In the genomic region with DNA sequence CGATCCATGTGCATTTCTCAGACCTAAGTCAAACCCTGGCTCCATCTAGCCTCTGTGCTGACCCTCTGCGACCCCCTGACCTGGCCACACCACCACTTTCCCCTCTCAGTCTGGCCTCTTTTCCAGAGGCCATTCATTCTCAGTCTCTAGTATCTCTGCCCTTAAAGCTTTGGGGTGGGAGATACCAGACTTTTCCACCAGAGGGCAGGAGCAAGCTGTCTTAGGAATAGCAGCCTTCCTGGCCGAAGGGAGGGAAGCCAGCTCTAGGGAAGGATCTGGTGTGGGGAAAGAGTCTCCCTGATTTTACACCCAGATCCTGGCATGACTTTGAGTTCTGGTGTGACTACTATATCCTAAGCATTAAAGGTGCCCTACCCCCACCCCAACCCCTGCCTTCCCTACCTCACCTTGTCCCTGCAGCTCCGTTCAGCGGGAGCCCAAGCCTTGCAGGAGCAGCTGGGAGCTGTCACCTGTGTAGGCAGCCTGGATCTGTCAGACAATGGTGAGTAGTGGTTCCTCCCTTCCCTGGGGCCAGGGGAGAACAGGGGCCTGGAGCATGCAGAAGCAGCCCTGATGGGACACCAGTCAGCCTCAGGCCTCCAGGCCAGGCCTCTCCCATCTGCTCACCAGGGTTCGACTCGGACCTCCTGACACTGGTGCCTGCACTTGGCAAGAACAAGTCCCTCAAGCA, we compare ENCODE assay signal across 1 cellular context.
TF ChIP-seq lines count a peak whose summit lies in the region.

No MANE protein-coding gene starts in this region.

TF ChIP-seq in K562, 482 proteins besides CTCF, POLR2A, EP300 and RAD21:
- TF ChIP-seq MBD2 (IDR thresholded peaks at IDR 0.05; ENCODE audit: borderline replicate concordance, low read depth): no peak
- TF ChIP-seq CC2D1A (IDR thresholded peaks at IDR 0.05): peak; percentile 43; the same call in 1 of the 2 replicates
- no peak for TF ChIP-seq KLF1 (tag; IDR thresholded peaks at IDR 0.05)
- TF ChIP-seq, protein P1, sequence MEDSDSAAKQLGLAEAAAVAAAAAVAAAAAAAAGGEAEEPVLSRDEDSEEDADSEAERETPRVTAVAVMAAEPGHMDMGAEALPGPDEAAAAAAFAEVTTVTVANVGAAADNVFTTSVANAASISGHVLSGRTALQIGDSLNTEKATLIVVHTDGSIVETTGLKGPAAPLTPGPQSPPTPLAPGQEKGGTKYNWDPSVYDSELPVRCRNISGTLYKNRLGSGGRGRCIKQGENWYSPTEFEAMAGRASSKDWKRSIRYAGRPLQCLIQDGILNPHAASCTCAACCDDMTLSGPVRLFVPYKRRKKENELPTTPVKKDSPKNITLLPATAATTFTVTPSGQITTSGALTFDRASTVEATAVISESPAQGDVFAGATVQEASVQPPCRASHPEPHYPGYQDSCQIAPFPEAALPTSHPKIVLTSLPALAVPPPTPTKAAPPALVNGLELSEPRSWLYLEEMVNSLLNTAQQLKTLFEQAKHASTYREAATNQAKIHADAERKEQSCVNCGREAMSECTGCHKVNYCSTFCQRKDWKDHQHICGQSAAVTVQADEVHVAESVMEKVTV (CRISPR knock-in tag; IDR thresholded peaks at IDR 0.05): peak; percentile 75
- TF ChIP-seq KLF16 (IDR thresholded peaks at IDR 0.05): peak; percentile 21; the same call in 1 of the 2 replicates
- TF ChIP-seq ARID2 (IDR thresholded peaks at IDR 0.05): peak; percentile 86
- TF ChIP-seq, protein P2, sequence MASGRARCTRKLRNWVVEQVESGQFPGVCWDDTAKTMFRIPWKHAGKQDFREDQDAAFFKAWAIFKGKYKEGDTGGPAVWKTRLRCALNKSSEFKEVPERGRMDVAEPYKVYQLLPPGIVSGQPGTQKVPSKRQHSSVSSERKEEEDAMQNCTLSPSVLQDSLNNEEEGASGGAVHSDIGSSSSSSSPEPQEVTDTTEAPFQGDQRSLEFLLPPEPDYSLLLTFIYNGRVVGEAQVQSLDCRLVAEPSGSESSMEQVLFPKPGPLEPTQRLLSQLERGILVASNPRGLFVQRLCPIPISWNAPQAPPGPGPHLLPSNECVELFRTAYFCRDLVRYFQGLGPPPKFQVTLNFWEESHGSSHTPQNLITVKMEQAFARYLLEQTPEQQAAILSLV (tag; IDR thresholded peaks at IDR 0.05): no peak
- TF ChIP-seq, protein P3, sequence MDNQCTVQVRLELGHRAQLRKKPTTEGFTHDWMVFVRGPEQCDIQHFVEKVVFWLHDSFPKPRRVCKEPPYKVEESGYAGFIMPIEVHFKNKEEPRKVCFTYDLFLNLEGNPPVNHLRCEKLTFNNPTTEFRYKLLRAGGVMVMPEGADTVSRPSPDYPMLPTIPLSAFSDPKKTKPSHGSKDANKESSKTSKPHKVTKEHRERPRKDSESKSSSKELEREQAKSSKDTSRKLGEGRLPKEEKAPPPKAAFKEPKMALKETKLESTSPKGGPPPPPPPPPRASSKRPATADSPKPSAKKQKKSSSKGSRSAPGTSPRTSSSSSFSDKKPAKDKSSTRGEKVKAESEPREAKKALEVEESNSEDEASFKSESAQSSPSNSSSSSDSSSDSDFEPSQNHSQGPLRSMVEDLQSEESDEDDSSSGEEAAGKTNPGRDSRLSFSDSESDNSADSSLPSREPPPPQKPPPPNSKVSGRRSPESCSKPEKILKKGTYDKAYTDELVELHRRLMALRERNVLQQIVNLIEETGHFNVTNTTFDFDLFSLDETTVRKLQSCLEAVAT (IDR thresholded peaks at IDR 0.05): no peak
- TF ChIP-seq SMC3 (conservative IDR thresholded peaks at IDR 0.05; ENCODE audit: insufficient read depth, low read depth, low read length): peak; percentile 88
- TF ChIP-seq, protein P4, sequence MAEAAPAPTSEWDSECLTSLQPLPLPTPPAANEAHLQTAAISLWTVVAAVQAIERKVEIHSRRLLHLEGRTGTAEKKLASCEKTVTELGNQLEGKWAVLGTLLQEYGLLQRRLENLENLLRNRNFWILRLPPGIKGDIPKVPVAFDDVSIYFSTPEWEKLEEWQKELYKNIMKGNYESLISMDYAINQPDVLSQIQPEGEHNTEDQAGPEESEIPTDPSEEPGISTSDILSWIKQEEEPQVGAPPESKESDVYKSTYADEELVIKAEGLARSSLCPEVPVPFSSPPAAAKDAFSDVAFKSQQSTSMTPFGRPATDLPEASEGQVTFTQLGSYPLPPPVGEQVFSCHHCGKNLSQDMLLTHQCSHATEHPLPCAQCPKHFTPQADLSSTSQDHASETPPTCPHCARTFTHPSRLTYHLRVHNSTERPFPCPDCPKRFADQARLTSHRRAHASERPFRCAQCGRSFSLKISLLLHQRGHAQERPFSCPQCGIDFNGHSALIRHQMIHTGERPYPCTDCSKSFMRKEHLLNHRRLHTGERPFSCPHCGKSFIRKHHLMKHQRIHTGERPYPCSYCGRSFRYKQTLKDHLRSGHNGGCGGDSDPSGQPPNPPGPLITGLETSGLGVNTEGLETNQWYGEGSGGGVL (CRISPR knock-in tag; IDR thresholded peaks at IDR 0.05): no peak
TF ChIP-seq in K562: peak in this region for 5.
